ENCODE assay signal across 1 cellular context in the genomic region with DNA sequence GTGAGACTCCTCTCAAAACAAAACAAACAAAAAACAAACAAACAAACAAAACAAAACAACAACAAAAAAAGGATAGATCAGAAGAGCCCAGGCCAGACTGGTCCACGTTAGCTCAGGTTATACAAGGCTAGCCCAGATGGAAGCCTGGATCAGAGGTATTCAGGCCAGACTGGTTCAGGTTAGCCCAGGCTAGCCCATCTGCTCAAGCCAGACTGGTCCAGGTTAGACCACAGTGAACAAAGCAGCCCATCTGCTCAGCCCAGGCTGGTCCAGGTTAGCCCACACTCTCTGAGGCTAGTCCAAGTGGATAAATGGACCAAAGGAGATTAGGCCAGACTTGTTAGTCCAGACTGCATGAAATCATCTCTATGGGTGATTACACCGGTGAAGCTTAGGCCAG.
TF ChIP-seq lines count a peak whose summit lies in the region.

No MANE protein-coding gene starts in this region.

TF ChIP-seq in K562, 482 proteins besides CTCF, POLR2A, EP300 and RAD21:
- TF ChIP-seq TRIM24 (IDR thresholded peaks at IDR 0.05) (0 out of 4 replicates have a peak, but pooled peaks of 1 of the 2 experiments have one; percentile 42), ZBTB33 (CRISPR knock-in tag; IDR thresholded peaks at IDR 0.05) (no peak), ATF7 (IDR thresholded peaks at IDR 0.05) (no peak), ARID2 (IDR thresholded peaks at IDR 0.05) (no peak), ZKSCAN3 (CRISPR knock-in tag; IDR thresholded peaks at IDR 0.05) (peak; percentile 95)
- TF ChIP-seq, protein P1, sequence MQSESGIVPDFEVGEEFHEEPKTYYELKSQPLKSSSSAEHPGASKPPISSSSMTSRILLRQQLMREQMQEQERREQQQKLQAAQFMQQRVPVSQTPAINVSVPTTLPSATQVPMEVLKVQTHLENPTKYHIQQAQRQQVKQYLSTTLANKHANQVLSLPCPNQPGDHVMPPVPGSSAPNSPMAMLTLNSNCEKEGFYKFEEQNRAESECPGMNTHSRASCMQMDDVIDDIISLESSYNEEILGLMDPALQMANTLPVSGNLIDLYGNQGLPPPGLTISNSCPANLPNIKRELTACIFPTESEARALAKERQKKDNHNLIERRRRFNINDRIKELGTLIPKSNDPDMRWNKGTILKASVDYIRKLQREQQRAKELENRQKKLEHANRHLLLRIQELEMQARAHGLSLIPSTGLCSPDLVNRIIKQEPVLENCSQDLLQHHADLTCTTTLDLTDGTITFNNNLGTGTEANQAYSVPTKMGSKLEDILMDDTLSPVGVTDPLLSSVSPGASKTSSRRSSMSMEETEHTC (IDR thresholded peaks at IDR 0.05) = no peak
